18 cellular contexts compared by ENCODE assay signal in genomic region chr19:51524661-51525264, GRCh38. TPM values are rescaled to one million over a fixed set of nuclear protein-coding genes. Genes with fewer than 3 reads are reported as not detected.
DNase-seq lines count a peak whose midpoint lies in the region; ATAC-seq, FAIRE-seq and TF ChIP-seq lines count a peak whose summit lies in the region.
"Had no signal": no experiment of that assay in that cellular context is flagged by ENCODE, and none has a peak within 500 bp of the region (broad histone marks: within the 10 kb centered on the region; RNA-seq: fewer than 3 reads in every experiment).

No MANE protein-coding gene starts in this region.

- peaks cover 26 to 62% (median 41%) of the 10 kb centered on the region in 3 donors for H3K4me1 Mint-ChIP-seq in IgD-negative memory B cell
- H3K4me1 Mint-ChIP-seq in chondrocyte (ENCODE audit: low read depth), result no peaks in the 10 kb centered on the region
- no peaks in the 10 kb centered on the region for H3K4me1 Mint-ChIP-seq in immature natural killer cell
- H3K4me1 Mint-ChIP-seq: GM23338, H9 had no signal

- H3K27ac Mint-ChIP-seq in IgD-negative memory B cell (peak overlapping the region in 2 of 3 donors; percentile 51 to 81), chondrocyte (ENCODE audit: unreplicated experiment) (no peak overlapping the region), immature natural killer cell (no peak overlapping the region)
- H3K27ac Mint-ChIP-seq: CD14-positive monocyte; CD8-positive, alpha-beta T cell; GM23338; H9 had no signal

- no peaks in the 10 kb centered on the region for H3K27me3 ChIP-seq in osteoblast (ENCODE audit: insufficient read depth, low read length)

- H3K4me1 ChIP-seq in osteoblast (ENCODE audit: insufficient read depth, low read length), result no peaks in the 10 kb centered on the region
- H3K4me1 ChIP-seq: A549 had no signal

- H3K36me3 ChIP-seq in osteoblast (ENCODE audit: insufficient read depth, low read length), result no peaks in the 10 kb centered on the region

- peak; percentile 76 for DNase-seq in DMS79 treated with DMSO at 0.1 percent for 48 hours (lab: John Stamatoyannopoulos, UW)
- DNase-seq in chondrocyte (ENCODE audit: low spot score), result peak; percentile 46
- peak; percentile 1 for DNase-seq in osteoblast (ENCODE audit: insufficient read length, low spot score, missing footprints)
- no peak for DNase-seq in HTR-8/SVneo (ENCODE audit: insufficient read length, low spot score)
- DNase-seq in T-helper 9 cell, result no peak
- no peak for DNase-seq in immature natural killer cell
- DNase-seq: CD8-positive, alpha-beta T cell; COR-L47; H9; KBM-7 had no signal

- H3K4me3 Mint-ChIP-seq in IgD-negative memory B cell (peak overlapping the region in 1 of 4 donors; percentile 77), chondrocyte (ENCODE audit: unreplicated experiment) (no peak overlapping the region), immature natural killer cell (no peak overlapping the region)
- H3K4me3 Mint-ChIP-seq: CD14-positive monocyte; CD8-positive, alpha-beta T cell; GM23338; H9 had no signal

- no peaks in the 10 kb centered on the region for H4K20me1 ChIP-seq in osteoblast (ENCODE audit: insufficient read depth, low read length)

- no peaks in the 10 kb centered on the region for H3K79me2 ChIP-seq in osteoblast (ENCODE audit: insufficient read depth, low read length)

- H3K27me3 Mint-ChIP-seq in IgD-negative memory B cell (no peaks in the 10 kb centered on the region), chondrocyte (ENCODE audit: low read depth) (no peaks in the 10 kb centered on the region), immature natural killer cell (ENCODE audit: low read depth in 3 of 3) (peaks cover 3 to 13% (median 5%) of the 10 kb centered on the region in 3 donors)

- H2AFZ ChIP-seq in osteoblast (ENCODE audit: low read length), result no peak overlapping the region

- no peak for FAIRE-seq in HTR-8/SVneo (lab: Jason Lieb, UNC)
- FAIRE-seq: A549, D721Med had no signal

- TF ChIP-seq CTCF in chondrocyte (IDR thresholded peaks at IDR 0.05), result no peak
- no peak for TF ChIP-seq CTCF in osteoblast (IDR thresholded peaks at IDR 0.05; ENCODE audit: extremely low read depth, low read depth, low read length)

- no peak overlapping the region for H3K4me3 ChIP-seq in osteoblast (ENCODE audit: insufficient read depth, low read length)
- H3K4me3 ChIP-seq: A549, GM23338 had no signal

- no peaks in the 10 kb centered on the region for H3K9me3 ChIP-seq in osteoblast (ENCODE audit: low read depth, low read length)

- no peak overlapping the region for H3K4me2 ChIP-seq in osteoblast (ENCODE audit: insufficient read depth, low read length)
- H3K4me2 ChIP-seq: A549, GM23338 had no signal

- H3K36me3 Mint-ChIP-seq in IgD-negative memory B cell (peaks cover 12% of the 10 kb centered on the region), chondrocyte (ENCODE audit: low read depth) (no peaks in the 10 kb centered on the region), immature natural killer cell (no peaks in the 10 kb centered on the region)
- H3K36me3 Mint-ChIP-seq: CD14-positive monocyte; CD8-positive, alpha-beta T cell had no signal

- no peak for ATAC-seq in HG03565 (IDR thresholded peaks at IDR 0.05; ENCODE audit: unreplicated experiment)
- ATAC-seq: A549; CD8-positive, alpha-beta T cell; GM23338 had no signal

- no peak overlapping the region for H3K27ac ChIP-seq in osteoblast (ENCODE audit: low read depth, low read length)
- H3K27ac ChIP-seq: A549 had no signal

- peaks cover 0 to 3% (median 3%) of the 10 kb centered on the region in 3 donors for H3K9me3 Mint-ChIP-seq in IgD-negative memory B cell
- H3K9me3 Mint-ChIP-seq in chondrocyte (ENCODE audit: low read depth), result peaks cover 11% of the 10 kb centered on the region
- no peaks in the 10 kb centered on the region for H3K9me3 Mint-ChIP-seq in immature natural killer cell
- H3K9me3 Mint-ChIP-seq: CD8-positive, alpha-beta T cell had no signal

RNA-seq across cellular contexts. Expression of gene SIGLEC6, which starts 6.7 kb away (rescaled TPM):
- polyA plus RNA-seq in IgD-negative memory B cell (27.6 TPM), immature natural killer cell (under 1 TPM in 2 of 3 donors, not detected in 1; 0.39 to 0.68 TPM)
- total RNA-seq in chondrocyte (not detected in 3 replicates), osteoblast (not detected in 2 replicates)
- total RNA-seq: CD8-positive, alpha-beta T cell; Daoy had no signal
- polyA plus RNA-seq: A549, BJ, CD14-positive monocyte, GM23338 had no signal

RNA-seq across cellular contexts. Expression of gene SIGLEC12, which starts 23.2 kb away (rescaled TPM):
- polyA plus RNA-seq in IgD-negative memory B cell (1.1 TPM), immature natural killer cell (not detected)
- total RNA-seq in chondrocyte (not detected in 3 replicates), osteoblast (under 0.01 TPM in 1 of 2 replicates, not detected in the other)
- total RNA-seq: CD8-positive, alpha-beta T cell; Daoy; GM23338; H9 had no signal
- polyA plus RNA-seq: A549, BJ, GM23338 had no signal

RNA-seq across cellular contexts. Expression of gene ZNF175, which starts 46.3 kb away (rescaled TPM):
- polyA plus RNA-seq in IgD-negative memory B cell (4.9 TPM), immature natural killer cell (1 to 10 TPM in 1 of 3 donors, under 1 TPM in 2; 0.79 to 2.2 (median 0.81) TPM)
- total RNA-seq in chondrocyte (6.3 to 14.3 TPM (median 8.9 TPM) in 3 replicates), osteoblast (6.2 and 7.6 TPM in 2 replicates)

RNA-seq across cellular contexts. Expression of gene CEACAM18, which starts 46.4 kb away (rescaled TPM):
- polyA plus RNA-seq in IgD-negative memory B cell (not detected), immature natural killer cell (not detected)
- total RNA-seq in chondrocyte (not detected in 3 replicates), osteoblast (not detected in 2 replicates)
- total RNA-seq: CD8-positive, alpha-beta T cell; Daoy; GM23338; H9 had no signal
- polyA plus RNA-seq: A549, BJ, CD14-positive monocyte, GM23338 had no signal

Comparison
In these comparisons a context has a peak if more than half of its experiments do, and no peak if none do; other contexts are left out.
1. DNase-seq: peak in DMS79 treated with DMSO at 0.1 percent for 48 hours (single experiment), chondrocyte (single experiment) and osteoblast (single experiment); none in HTR-8/SVneo (single experiment), T-helper 9 cell (single experiment) and immature natural killer cell (0 of 3).
2. H3K27ac Mint-ChIP-seq: peak in IgD-negative memory B cell (2 of 3); none in chondrocyte (single experiment) and immature natural killer cell (0 of 6).